Comparison of ENCODE assay signal across 23 cellular contexts in genomic region chr5:135312255-135312935, GRCh38.
DNase-seq lines count a peak whose midpoint lies in the region; ATAC-seq and FAIRE-seq lines count a peak whose summit lies in the region.
"Had no signal": no experiment of that assay in that cellular context is flagged by ENCODE, and none has a peak within 500 bp of the region (broad histone marks: within the 10 kb centered on the region; RNA-seq: fewer than 3 reads in every experiment).

No MANE protein-coding gene starts in this region.

- H3K36me3 Mint-ChIP-seq in activated CD4-positive, alpha-beta T cell treated with anti-CD3 and anti-CD28 coated beads, Interleukin-2, amount 10 ng/mL, durations not matched to agents 24 days and 14 days (ENCODE audit: low read depth) = no peaks in the 10 kb centered on the region
- peaks cover 8% of the 10 kb centered on the region for H3K36me3 Mint-ChIP-seq in activated naive CD8-positive, alpha-beta T cell treated with anti-CD3 and anti-CD28 coated beads, Interleukin-2, amount 10 ng/mL, durations not matched to agents 7 days and 5 days
- H3K36me3 Mint-ChIP-seq in activated naive CD8-positive, alpha-beta T cell treated with anti-CD3 and anti-CD28 coated beads for 36 hours = no peaks in the 10 kb centered on the region
- H3K36me3 Mint-ChIP-seq: CD8-positive, alpha-beta T cell had no signal

- no peak overlapping the region for H3K4me3 Mint-ChIP-seq in activated CD4-positive, alpha-beta T cell treated with anti-CD3 and anti-CD28 coated beads, Interleukin-2, amount 10 ng/mL, durations not matched to agents 24 days and 14 days
- peak overlapping the region; percentile 76 for H3K4me3 Mint-ChIP-seq in activated naive CD8-positive, alpha-beta T cell treated with anti-CD3 and anti-CD28 coated beads, Interleukin-2, amount 10 ng/mL, durations not matched to agents 7 days and 5 days
- no peak overlapping the region for H3K4me3 Mint-ChIP-seq in activated naive CD8-positive, alpha-beta T cell treated with anti-CD3 and anti-CD28 coated beads for 36 hours
- H3K4me3 Mint-ChIP-seq: CD8-positive, alpha-beta T cell had no signal

- intact Hi-C loops in activated CD4-positive, alpha-beta T cell treated with anti-CD3 and anti-CD28 coated beads, Interleukin-2, amount 10 ng/mL, durations not matched to agents 24 days and 14 days (cut with micrococcal nuclease) = no loop called here

- no peaks in the 10 kb centered on the region for H3K27me3 Mint-ChIP-seq in activated CD4-positive, alpha-beta T cell treated with anti-CD3 and anti-CD28 coated beads, Interleukin-2, amount 10 ng/mL, durations not matched to agents 24 days and 14 days
- H3K27me3 Mint-ChIP-seq in activated naive CD8-positive, alpha-beta T cell treated with anti-CD3 and anti-CD28 coated beads, Interleukin-2, amount 10 ng/mL, durations not matched to agents 7 days and 5 days = no peaks in the 10 kb centered on the region
- no peaks in the 10 kb centered on the region for H3K27me3 Mint-ChIP-seq in activated naive CD8-positive, alpha-beta T cell treated with anti-CD3 and anti-CD28 coated beads for 36 hours

- peaks cover 69% of the 10 kb centered on the region for H3K4me1 Mint-ChIP-seq in activated CD4-positive, alpha-beta T cell treated with anti-CD3 and anti-CD28 coated beads, Interleukin-2, amount 10 ng/mL, durations not matched to agents 24 days and 14 days
- peaks cover 74% of the 10 kb centered on the region for H3K4me1 Mint-ChIP-seq in activated naive CD8-positive, alpha-beta T cell treated with anti-CD3 and anti-CD28 coated beads, Interleukin-2, amount 10 ng/mL, durations not matched to agents 7 days and 5 days
- peaks cover 22% of the 10 kb centered on the region for H3K4me1 Mint-ChIP-seq in activated naive CD8-positive, alpha-beta T cell treated with anti-CD3 and anti-CD28 coated beads for 36 hours

- no peak for FAIRE-seq in HTR-8/SVneo (lab: Jason Lieb, UNC)
- FAIRE-seq: G401.6, GM12892 had no signal

- POLR2A ChIA-PET in activated naive CD8-positive, alpha-beta T cell treated with anti-CD3 and anti-CD28 coated beads, Interleukin-2, amount 10 ng/mL, durations not matched to agents 7 days and 5 days (lab: Charles Lee) = no interaction called here

- no peak for ATAC-seq in activated naive CD8-positive, alpha-beta T cell treated with anti-CD3 and anti-CD28 coated beads, Interleukin-2, amount 10 ng/mL, durations not matched to agents 7 days and 5 days (ENCODE audit: low read depth)
- no peak for ATAC-seq in HG02973 (IDR thresholded peaks at IDR 0.05; ENCODE audit: unreplicated experiment)
- ATAC-seq: CD8-positive, alpha-beta T cell; HCT116 had no signal

- no peak overlapping the region for H3K27ac Mint-ChIP-seq in activated CD4-positive, alpha-beta T cell treated with anti-CD3 and anti-CD28 coated beads, Interleukin-2, amount 10 ng/mL, durations not matched to agents 24 days and 14 days
- H3K27ac Mint-ChIP-seq in activated naive CD8-positive, alpha-beta T cell treated with anti-CD3 and anti-CD28 coated beads, Interleukin-2, amount 10 ng/mL, durations not matched to agents 7 days and 5 days = peak overlapping the region; percentile 85
- no peak overlapping the region for H3K27ac Mint-ChIP-seq in activated naive CD8-positive, alpha-beta T cell treated with anti-CD3 and anti-CD28 coated beads for 36 hours
- H3K27ac Mint-ChIP-seq: CD8-positive, alpha-beta T cell had no signal

- peak; percentile 51 for DNase-seq in activated CD4-positive, alpha-beta T cell treated with anti-CD3 and anti-CD28 coated beads, Interleukin-2, amount 10 ng/mL, durations not matched to agents 24 days and 14 days
- DNase-seq in activated CD4-positive, alpha-beta T cell treated with anti-CD3 and anti-CD28 coated beads for 4 hours = no peak
- DNase-seq in activated naive CD8-positive, alpha-beta T cell treated with anti-CD3 and anti-CD28 coated beads, Interleukin-2, amount 10 ng/mL, durations not matched to agents 7 days and 5 days = no peak
- no peak for DNase-seq in activated naive CD8-positive, alpha-beta T cell treated with anti-CD3 and anti-CD28 coated beads for 36 hours
- DNase-seq in ecto neural progenitor cell (ENCODE audit: low spot score) (peak; percentile 12), NCI-H1417 (lab: John Stamatoyannopoulos, UW) (no peak), HTR-8/SVneo (ENCODE audit: insufficient read length, low spot score) (no peak)
- DNase-seq: 8988T; CD8-positive, alpha-beta T cell; DMS153; GOT3; Kasumi-1; NCI-H1436; NCI-H187 treated with DMSO at 0.1 percent for 48 hours; NCI-H2107; NCI-H2227 treated with DMSO at 0.1 percent for 48 hours; NCI-H510A; SIG-M5; SK-N-SH had no signal

- no peaks in the 10 kb centered on the region for H3K9me3 Mint-ChIP-seq in activated CD4-positive, alpha-beta T cell treated with anti-CD3 and anti-CD28 coated beads, Interleukin-2, amount 10 ng/mL, durations not matched to agents 24 days and 14 days
- no peaks in the 10 kb centered on the region for H3K9me3 Mint-ChIP-seq in activated naive CD8-positive, alpha-beta T cell treated with anti-CD3 and anti-CD28 coated beads, Interleukin-2, amount 10 ng/mL, durations not matched to agents 7 days and 5 days
- H3K9me3 Mint-ChIP-seq in activated naive CD8-positive, alpha-beta T cell treated with anti-CD3 and anti-CD28 coated beads for 36 hours = no peaks in the 10 kb centered on the region
- H3K9me3 Mint-ChIP-seq: CD8-positive, alpha-beta T cell had no signal

Comparison
In these comparisons a context has a peak if more than half of its experiments do, and no peak if none do; other contexts are left out.
1. DNase-seq: peak in activated CD4-positive, alpha-beta T cell treated with anti-CD3 and anti-CD28 coated beads, Interleukin-2, amount 10 ng/mL, durations not matched to agents 24 days and 14 days (single experiment) and ecto neural progenitor cell (single experiment); none in activated CD4-positive, alpha-beta T cell treated with anti-CD3 and anti-CD28 coated beads for 4 hours (0 of 2), activated naive CD8-positive, alpha-beta T cell treated with anti-CD3 and anti-CD28 coated beads, Interleukin-2, amount 10 ng/mL, durations not matched to agents 7 days and 5 days (single experiment), activated naive CD8-positive, alpha-beta T cell treated with anti-CD3 and anti-CD28 coated beads for 36 hours (single experiment), NCI-H1417 (0 of 3) and HTR-8/SVneo (single experiment).